ENCODE assay signal across 18 cellular contexts in the genomic region with DNA sequence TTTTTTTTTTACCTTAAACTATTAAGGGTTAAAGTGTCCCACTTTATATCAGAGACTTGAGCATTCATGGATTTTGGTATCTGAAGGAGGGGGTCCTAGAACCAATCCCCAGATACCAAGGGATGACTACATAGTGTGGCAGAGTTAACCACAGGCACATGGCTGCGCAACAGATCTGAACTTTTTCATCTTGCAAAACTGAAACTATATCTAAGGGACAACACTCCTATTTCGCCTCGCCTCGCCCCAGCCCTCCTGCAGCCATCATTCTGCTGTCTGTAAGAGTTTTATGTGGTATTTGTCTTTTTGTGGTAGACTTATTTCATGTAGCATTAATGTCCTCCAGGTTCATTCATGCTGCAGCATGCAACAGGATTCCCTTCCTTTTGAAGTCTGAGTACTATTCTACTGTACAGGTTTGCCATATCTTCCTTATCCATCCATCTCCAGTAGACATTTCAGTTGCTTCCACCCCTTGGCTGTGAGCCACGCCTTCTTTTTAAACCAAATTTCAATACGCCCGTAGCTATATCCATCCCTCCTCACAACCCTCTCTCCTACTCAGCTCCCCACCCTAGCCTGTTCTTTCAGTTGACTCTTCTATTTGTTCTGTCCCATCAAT. TPM values are rescaled to one million over a fixed set of nuclear protein-coding genes. Genes with fewer than 3 reads are reported as not detected.
DNase-seq lines count a peak whose midpoint lies in the region; ATAC-seq and TF ChIP-seq lines count a peak whose summit lies in the region.
"Had no signal": no experiment of that assay in that cellular context is flagged by ENCODE, and none has a peak within 500 bp of the region (broad histone marks: within the 10 kb centered on the region; RNA-seq: fewer than 3 reads in every experiment).

No MANE protein-coding gene starts in this region.

- H3K9me3 ChIP-seq in esophagus squamous epithelium: no peaks in the 10 kb centered on the region
- H3K9me3 ChIP-seq: HAP-1, testis had no signal

- peaks cover 0 to 37% (median 10%) of the 10 kb centered on the region in 3 donors for H3K4me1 ChIP-seq in esophagus squamous epithelium
- H3K4me1 ChIP-seq: HAP-1 had no signal

- H3K27me3 Mint-ChIP-seq in T-helper 2 cell treated with Interferon-gamma antibody and Interleukin-4, amounts not matched to agents 5 μg/mL and 100 μg/mL, for 36 hours (ENCODE audit: low read depth): no peaks in the 10 kb centered on the region
- H3K27me3 Mint-ChIP-seq in type B pancreatic cell (no peaks in the 10 kb centered on the region), chondrocyte (ENCODE audit: low read depth) (no peaks in the 10 kb centered on the region)
- H3K27me3 Mint-ChIP-seq: central memory CD8-positive, alpha-beta T cell had no signal

- intact Hi-C loops in esophagus squamous epithelium (cut with DNase I): no loop called here

- 34 to 47% methylated on average over 7 of the region's 7 CpGs for WGBS in esophagus squamous epithelium, 2 donors

- DNase-seq in activated naive CD4-positive, alpha-beta T cell treated with anti-CD3 and anti-CD28 coated beads, Interleukin-2, amount 50 U/mL, for 72 hours (ENCODE audit: low spot score in 2 of 2): no peak
- no peak for DNase-seq in activated naive CD4-positive, alpha-beta T cell treated with Interleukin-2 at 50 U/mL for 16 hours
- DNase-seq in T-helper 2 cell treated with Interferon-gamma antibody and Interleukin-4, amounts not matched to agents 5 μg/mL and 100 μg/mL, for 36 hours (ENCODE audit: low spot score): no peak
- DNase-seq in esophagus squamous epithelium (lab: John Stamatoyannopoulos, UW): no peak
- DNase-seq in type B pancreatic cell (ENCODE audit: extremely low spot score, unreplicated experiment): no peak
- no peak for DNase-seq in chondrocyte (ENCODE audit: low spot score)
- DNase-seq in H4 (ENCODE audit: low spot score): no peak
- DNase-seq: effector memory CD4-positive, alpha-beta T cell; left colon; NCI-H2081; NCI-H526 treated with DMSO at 0.1 percent for 48 hours; nucleus accumbens; stimulated activated CD4-positive, alpha-beta T cell treated with anti-CD3 and anti-CD28 coated beads, Interleukin-2, amount 100 ng/mL, for 48 hours; testis had no signal

- peaks cover 5 to 62% (median 6%) of the 10 kb centered on the region in 3 donors for H3K36me3 ChIP-seq in esophagus squamous epithelium

- H3K4me3 ChIP-seq in esophagus squamous epithelium: no peak overlapping the region
- H3K4me3 ChIP-seq: HAP-1, SK-N-MC, testis had no signal

- H3K9me3 Mint-ChIP-seq in activated naive CD4-positive, alpha-beta T cell treated with anti-CD3 and anti-CD28 coated beads, Interleukin-2, amount 50 U/mL, for 72 hours: no peaks in the 10 kb centered on the region
- H3K9me3 Mint-ChIP-seq in T-helper 2 cell treated with Interferon-gamma antibody and Interleukin-4, amounts not matched to agents 5 μg/mL and 100 μg/mL, for 36 hours: no peaks in the 10 kb centered on the region
- H3K9me3 Mint-ChIP-seq in type B pancreatic cell (no peaks in the 10 kb centered on the region), chondrocyte (ENCODE audit: low read depth) (no peaks in the 10 kb centered on the region)
- H3K9me3 Mint-ChIP-seq: central memory CD8-positive, alpha-beta T cell had no signal

- H3K27me3 ChIP-seq in esophagus squamous epithelium: no peaks in the 10 kb centered on the region
- H3K27me3 ChIP-seq: testis had no signal

- TF ChIP-seq CTCF in esophagus squamous epithelium (IDR thresholded peaks at IDR 0.05) (no peak), type B pancreatic cell (conservative IDR thresholded peaks at IDR 0.05) (no peak), chondrocyte (IDR thresholded peaks at IDR 0.05) (no peak)

- H3K4me3 Mint-ChIP-seq in T-helper 2 cell treated with Interferon-gamma antibody and Interleukin-4, amounts not matched to agents 5 μg/mL and 100 μg/mL, for 36 hours: peak overlapping the region; percentile 56
- H3K4me3 Mint-ChIP-seq in type B pancreatic cell (peak overlapping the region; percentile 74), chondrocyte (ENCODE audit: unreplicated experiment) (no peak overlapping the region)
- H3K4me3 Mint-ChIP-seq: central memory CD8-positive, alpha-beta T cell had no signal

- H3K36me3 Mint-ChIP-seq in activated naive CD4-positive, alpha-beta T cell treated with anti-CD3 and anti-CD28 coated beads, Interleukin-2, amount 50 U/mL, for 72 hours: no peaks in the 10 kb centered on the region
- peaks cover 27% of the 10 kb centered on the region for H3K36me3 Mint-ChIP-seq in T-helper 2 cell treated with Interferon-gamma antibody and Interleukin-4, amounts not matched to agents 5 μg/mL and 100 μg/mL, for 36 hours (ENCODE audit: low read depth)
- H3K36me3 Mint-ChIP-seq in type B pancreatic cell (peaks cover 18% of the 10 kb centered on the region), chondrocyte (ENCODE audit: low read depth) (peaks cover 9% of the 10 kb centered on the region)

- ATAC-seq in activated naive CD4-positive, alpha-beta T cell treated with anti-CD3 and anti-CD28 coated beads, Interleukin-2, amount 50 U/mL, for 72 hours: peak; percentile 67 to 81
- ATAC-seq in GM18870 (IDR thresholded peaks at IDR 0.05; ENCODE audit: unreplicated experiment): no peak
- ATAC-seq: left colon had no signal

- TF ChIP-seq POLR2A in esophagus squamous epithelium (IDR thresholded peaks at IDR 0.05): no peak

- H3K27ac Mint-ChIP-seq in activated naive CD4-positive, alpha-beta T cell treated with anti-CD3 and anti-CD28 coated beads, Interleukin-2, amount 50 U/mL, for 72 hours: peak overlapping the region; percentile 5 to 24
- peak overlapping the region; percentile 88 for H3K27ac Mint-ChIP-seq in T-helper 2 cell treated with Interferon-gamma antibody and Interleukin-4, amounts not matched to agents 5 μg/mL and 100 μg/mL, for 36 hours
- H3K27ac Mint-ChIP-seq in type B pancreatic cell: peak overlapping the region; percentile 88
- H3K27ac Mint-ChIP-seq in chondrocyte (ENCODE audit: unreplicated experiment): no peak overlapping the region

- peak overlapping the region in 3 of 4 donors; percentile 10 to 53 (median 23) for H3K27ac ChIP-seq in esophagus squamous epithelium
- H3K27ac ChIP-seq: SK-N-MC had no signal

- H3K4me1 Mint-ChIP-seq in T-helper 2 cell treated with Interferon-gamma antibody and Interleukin-4, amounts not matched to agents 5 μg/mL and 100 μg/mL, for 36 hours (ENCODE audit: low read depth): peaks cover 17% of the 10 kb centered on the region
- H3K4me1 Mint-ChIP-seq in type B pancreatic cell (ENCODE audit: unreplicated experiment) (peaks cover 27% of the 10 kb centered on the region), chondrocyte (ENCODE audit: low read depth) (peaks cover 32% of the 10 kb centered on the region)

RNA-seq across cellular contexts. Expression of gene AMFR, which starts 53.2 kb away (rescaled TPM):
- 10 to 100 TPM; 29.7 to 32.3 TPM for total RNA-seq in activated naive CD4-positive, alpha-beta T cell treated with anti-CD3 and anti-CD28 coated beads, Interleukin-2, amount 50 U/mL, for 72 hours
- total RNA-seq in esophagus squamous epithelium (100 to 1,000 TPM in 2 of 4 donors, 10 to 100 TPM in 2; 69.9 to 133 (median 111) TPM), type B pancreatic cell (ENCODE audit: low replicate concordance) (65.4 and 86.4 TPM in 2 replicates), chondrocyte (95.4 to 104 TPM (median 99.0 TPM) in 3 replicates)
- 79.7 and 87.8 TPM in 2 replicates for total RNA-seq in H4 (2014; rRNA removed; shearing (Covaris generic))
